In the genomic region with DNA sequence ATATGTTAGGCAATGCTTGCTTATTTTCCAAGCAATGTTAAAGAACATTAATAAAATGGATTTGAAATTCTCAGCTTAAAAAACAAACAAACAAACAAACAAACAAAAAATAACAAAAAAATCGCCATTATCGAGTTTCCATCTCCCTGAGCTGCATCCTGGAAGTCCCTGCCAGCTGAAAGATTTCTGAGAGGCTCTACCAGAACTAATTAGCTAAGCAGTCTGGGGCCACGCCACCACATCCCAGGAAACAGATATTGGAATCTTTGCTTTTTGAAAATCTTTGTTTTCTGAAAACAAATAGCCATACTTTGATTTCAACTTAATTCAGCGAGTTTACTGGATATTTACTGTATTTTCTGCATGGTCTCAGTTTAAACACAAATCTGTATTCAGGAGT, we compare ENCODE assay signal across 36 cellular contexts.
"Had no signal": no experiment of that assay in that cellular context is flagged by ENCODE, and none has a peak within 500 bp of the region (broad histone marks: within the 10 kb centered on the region; RNA-seq: fewer than 3 reads in every experiment).

No MANE protein-coding gene starts in this region.

- H3K9me3 ChIP-seq: MG63 had no signal

- H3K4me2 ChIP-seq: KMS-11 had no signal

- DNase-seq: Kasumi-1, KG1, MG63, MM.1S, MV-4-11, NCI-H1048, NCI-H1092, NCI-H1092 treated with DMSO at 0.1 percent for 48 hours, NCI-H1105, NCI-H1105 treated with DMSO at 0.1 percent for 48 hours, NCI-H1417, NCI-H1417 treated with DMSO at 0.1 percent for 48 hours, NCI-H1436, NCI-H1436 treated with DMSO at 0.1 percent for 48 hours, NCI-H146, NCI-H1694, NCI-H1694 treated with DMSO at 0.1 percent for 48 hours, NCI-H187, NCI-H187 treated with DMSO at 0.1 percent for 48 hours, NCI-H1930, NCI-H2029, NCI-H2029 treated with DMSO at 0.1 percent for 48 hours, NCI-H2081, NCI-H2081 treated with DMSO at 0.1 percent for 48 hours, NCI-H2107, NCI-H2171, NCI-H2171 treated with DMSO at 0.1 percent for 48 hours, NCI-H2227 treated with DMSO at 0.1 percent for 48 hours, NCI-H226, NCI-H345, NCI-H446, NCI-H446 treated with DMSO at 0.1 percent for 48 hours, NCI-H510A, NCI-H510A treated with DMSO at 0.1 percent for 48 hours, NCI-H524 had no signal

- H3K9ac ChIP-seq: KMS-11 had no signal

- H3K27me3 ChIP-seq: MG63 had no signal

- H3K4me3 ChIP-seq: MG63 had no signal

- H3K27ac ChIP-seq: KMS-11 had no signal

- H3K36me3 ChIP-seq: MG63 had no signal
